8 cellular contexts compared by ENCODE assay signal in the genomic region with DNA sequence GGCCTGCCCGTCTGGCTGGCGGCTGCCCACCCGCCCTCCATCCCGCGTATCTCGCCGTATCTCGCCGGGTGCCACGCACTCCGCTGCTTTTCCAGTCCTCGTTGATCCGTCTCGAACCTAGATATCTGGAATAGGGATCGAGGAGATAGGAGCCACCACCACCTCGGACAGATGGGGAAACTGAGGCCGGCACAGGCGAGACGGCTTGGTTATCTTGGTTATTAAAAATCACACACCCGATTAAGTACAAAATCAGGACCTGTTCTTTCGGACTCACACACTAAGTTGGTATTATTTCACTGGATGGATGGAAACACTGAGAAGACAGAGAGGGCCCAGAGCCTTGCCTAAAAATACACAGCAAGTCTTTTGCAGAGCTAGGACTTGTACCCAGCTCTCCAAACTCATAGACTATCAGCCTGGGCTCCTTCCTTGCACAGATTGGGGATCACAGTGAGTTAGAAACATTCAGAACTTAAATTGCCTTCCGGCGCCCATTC. TPM values are rescaled to one million over a fixed set of nuclear protein-coding genes. Genes with fewer than 3 reads are reported as not detected.
DNase-seq lines count a peak whose midpoint lies in the region; ATAC-seq, FAIRE-seq and TF ChIP-seq lines count a peak whose summit lies in the region.

No MANE protein-coding gene starts in this region.

- no peak overlapping the region for H2BK120ac ChIP-seq in mesenchymal stem cell (ENCODE audit: low read depth, low read length)

- TF ChIP-seq POLR2A in A549 (IDR thresholded peaks at IDR 0.05; ENCODE audit: low read length), result no peak
- TF ChIP-seq POLR2A in body of pancreas (IDR thresholded peaks at IDR 0.05), result no peak
- TF ChIP-seq POLR2A in vagina (IDR thresholded peaks at IDR 0.05), result no peak

- peak overlapping the region; percentile 91 to 96 for H3K27ac ChIP-seq in A549
- H3K27ac ChIP-seq in HEK293 (ENCODE audit: extremely low read depth, low read depth, low read length), result peak overlapping the region; percentile 54; the same call in 1 of the 2 replicates
- peak overlapping the region; percentile 8 to 91 (median 80) for H3K27ac ChIP-seq in body of pancreas
- H3K27ac ChIP-seq in mesenchymal stem cell (ENCODE audit: low read length, poor library complexity, severe bottlenecking), result no peak overlapping the region
- peak overlapping the region; percentile 90 for H3K27ac ChIP-seq in vagina

- H4K8ac ChIP-seq in mesenchymal stem cell (ENCODE audit: low read length), result no peak overlapping the region

- CTCF ChIA-PET in A549 (lab: Yijun Ruan, JAX), result interaction anchor here (0.6 to 16.5 kb wide), 24 partner anchors 10 to 342 kb away, joined by 3 to 594 read pairs (median 9); a partner anchor contains a TSS
- CTCF ChIA-PET in HEK293 (lab: Yijun Ruan, JAX), result interaction anchor here (0.6 to 6.8 kb wide), 16 partner anchors 9 to 325 kb away, joined by 3 to 175 read pairs (median 5); no protein-coding TSS in a partner anchor

- H3K9me3 ChIP-seq in A549, result no peaks in the 10 kb centered on the region
- H3K9me3 ChIP-seq in HEK293 (ENCODE audit: control insufficient read depth, insufficient read depth, low read depth, low read length), result no peaks in the 10 kb centered on the region
- no peaks in the 10 kb centered on the region for H3K9me3 ChIP-seq in body of pancreas
- no peaks in the 10 kb centered on the region for H3K9me3 ChIP-seq in mesenchymal stem cell (ENCODE audit: control insufficient read depth, low read length)
- H3K9me3 ChIP-seq in vagina, result no peaks in the 10 kb centered on the region

- H3K14ac ChIP-seq in mesenchymal stem cell (ENCODE audit: low read length in 2 of 2), result peak overlapping the region in 1 of 2 experiments; percentile 97

- no peak overlapping the region for H2BK5ac ChIP-seq in mesenchymal stem cell (ENCODE audit: low read depth, low read length, poor library complexity, severe bottlenecking)

- H3K4me2 ChIP-seq in A549 (peak overlapping the region; percentile 80), mesenchymal stem cell (ENCODE audit: low read length, poor library complexity, severe bottlenecking) (peak overlapping the region; percentile 84)

- peak in 1 of 2 experiments; percentile 31; a peak in 3 of 6 replicates for ATAC-seq in A549
- ATAC-seq in body of pancreas, result peak; percentile 5
- ATAC-seq in HG03196 (IDR thresholded peaks at IDR 0.05; ENCODE audit: unreplicated experiment), result no peak
- ATAC-seq in GM19328 (IDR thresholded peaks at IDR 0.05; ENCODE audit: unreplicated experiment), result no peak

- H3K4me3 ChIP-seq in A549 (peak overlapping the region; percentile 81), HEK293 (ENCODE audit: low read depth, low read length) (peak overlapping the region; percentile 72), body of pancreas (peak overlapping the region; percentile 45 to 79), mesenchymal stem cell (ENCODE audit: insufficient read depth in 1 of 2, low read depth in 1 of 2, low read length in 2 of 2) (peak overlapping the region; percentile 89 to 95), vagina (peak overlapping the region; percentile 68 to 94)

- peak overlapping the region; percentile 86 to 90 for H3K18ac ChIP-seq in mesenchymal stem cell (ENCODE audit: low read depth in 1 of 2, low read length in 2 of 2)

- no peak for DNase-seq in A549 (ENCODE audit: low read depth in 1 of 2, low spot score in 1 of 2)
- no peak for DNase-seq in body of pancreas
- no peak for DNase-seq in mesenchymal stem cell
- DNase-seq in vagina (ENCODE audit: extremely low spot score in 2 of 2), result no peak
- DNase-seq in NCI-H2171 (lab: John Stamatoyannopoulos, UW), result no peak

- H3K4ac ChIP-seq in mesenchymal stem cell (ENCODE audit: low read depth in 1 of 2, low read length in 2 of 2), result peak overlapping the region; percentile 2 to 71

- POLR2A ChIA-PET in A549 (lab: Yijun Ruan, JAX), result interaction anchor here (0.9 to 4.0 kb wide), 13 partner anchors 14 to 295 kb away, joined by 3 to 61 read pairs (median 4); a partner anchor contains a TSS
- POLR2A ChIA-PET in HEK293 (lab: Yijun Ruan, JAX), result interaction anchor here (0.6 to 2.8 kb wide), 10 partner anchors 9 to 450 kb away, joined by 3 to 14 read pairs (median 4); a partner anchor contains a TSS

- no peak for TF ChIP-seq CTCF in A549 (IDR thresholded peaks at IDR 0.05)
- no peak for TF ChIP-seq CTCF in HEK293 (tag by site-specific recombination; IDR thresholded peaks at IDR 0.05)
- peak in 1 of 7 experiments; percentile 1 for TF ChIP-seq CTCF in body of pancreas (IDR thresholded peaks at IDR 0.05)
- no peak for TF ChIP-seq CTCF in vagina (IDR thresholded peaks at IDR 0.05)

- H3K36me3 ChIP-seq in HEK293 (ENCODE audit: control insufficient read depth in 2 of 2, insufficient read depth in 1 of 2, low read length in 2 of 2), result peaks cover 0 to 2% of the 10 kb centered on the region in 2 experiments; a peak in 1 of 3 replicates
- H3K36me3 ChIP-seq in body of pancreas (replicated peaks in 1 of 2; ENCODE audit: insufficient read depth in 1 of 2, low read depth in 2 of 2), result no peaks in the 10 kb centered on the region
- H3K36me3 ChIP-seq in mesenchymal stem cell (ENCODE audit: control insufficient read depth in 1 of 2, insufficient read depth in 2 of 2, low read depth in 1 of 2, low read length in 2 of 2), result no peaks in the 10 kb centered on the region
- H3K36me3 ChIP-seq in vagina, result no peaks in the 10 kb centered on the region

- intact Hi-C loops in body of pancreas (cut with DNase I) (no loop called here), vagina (cut with DNase I) (no loop called here)

- H3K9ac ChIP-seq in mesenchymal stem cell (ENCODE audit: low read length), result peak overlapping the region; percentile 90

- TF ChIP-seq EP300 in A549 (IDR thresholded peaks at IDR 0.05), result no peak

- peak overlapping the region; percentile 66 for H2AFZ ChIP-seq in mesenchymal stem cell (ENCODE audit: low read depth, low read length)

- no peak overlapping the region for H4K91ac ChIP-seq in mesenchymal stem cell (ENCODE audit: low read length)

- no peak for FAIRE-seq in A549 (lab: Jason Lieb, UNC)

- H2BK12ac ChIP-seq in mesenchymal stem cell (ENCODE audit: low read length in 2 of 2), result peak overlapping the region in 1 of 2 experiments; percentile 67

- H3K4me1 ChIP-seq in A549, result peaks cover 48% of the 10 kb centered on the region
- H3K4me1 ChIP-seq in HEK293 (ENCODE audit: control insufficient read depth, insufficient read depth, low read length), result peaks cover 7% of the 10 kb centered on the region; the same call in 1 of the 2 replicates
- H3K4me1 ChIP-seq in body of pancreas, result peaks cover 18% of the 10 kb centered on the region
- peaks cover 19% of the 10 kb centered on the region for H3K4me1 ChIP-seq in mesenchymal stem cell (ENCODE audit: control insufficient read depth, insufficient read depth, low read depth, low read length)
- H3K4me1 ChIP-seq in vagina, result peaks cover 26% of the 10 kb centered on the region

- no peak for TF ChIP-seq RAD21 in A549 (conservative IDR thresholded peaks at IDR 0.05 in 1 of 2, IDR thresholded peaks at IDR 0.05 in 1 of 2)

- H2BK15ac ChIP-seq in mesenchymal stem cell (ENCODE audit: low read depth, poor library complexity, severe bottlenecking), result peak overlapping the region; percentile 92

- H3K27me3 ChIP-seq in body of pancreas, result no peaks in the 10 kb centered on the region
- H3K27me3 ChIP-seq in mesenchymal stem cell (ENCODE audit: control insufficient read depth in 1 of 2, insufficient read depth in 1 of 2, low read length in 2 of 2), result no peaks in the 10 kb centered on the region
- H3K27me3 ChIP-seq in vagina, result no peaks in the 10 kb centered on the region

- peak overlapping the region in 1 of 2 experiments; percentile 67 for H3K23ac ChIP-seq in mesenchymal stem cell (ENCODE audit: low read length in 2 of 2)

- H2AK5ac ChIP-seq in mesenchymal stem cell (ENCODE audit: low read length, severe bottlenecking), result no peak overlapping the region

- peaks cover 19% of the 10 kb centered on the region for H3K79me1 ChIP-seq in mesenchymal stem cell (replicated peaks; ENCODE audit: low read length, poor library complexity, severe bottlenecking)

- 9% methylated on average over 22 of the region's 23 CpGs for WGBS in A549 (ENCODE audit: missing lambda C conversion rate)
- WGBS in body of pancreas, 2 donors, result 9 to 12% methylated on average over 23 of the region's 23 CpGs
- 10% methylated on average over 21 of the region's 23 CpGs for WGBS in mesenchymal stem cell

RNA-seq across cellular contexts. Expression of a gene that starts 0.7 kb away (rescaled TPM):
- 23.2 and 31.9 TPM in 2 replicates for polyA plus RNA-seq in A549 (2011; rRNA removed)
- 5.2 and 6.7 TPM in 2 replicates for polyA plus RNA-seq in A549 (2012; cell fraction: cytosol; rRNA removed)
- polyA plus RNA-seq in A549 (2012; cell fraction: nucleus; rRNA removed), result 6.1 and 12.5 TPM in 2 replicates
- 28.4 to 33.5 TPM (median 32.2 TPM) in 3 replicates for polyA plus RNA-seq in A549 (2017; fragmentation: RNase III; extraction: RNeasy Plus Mini Kit Qiagen cat#74134 plus additional on column Dnase treatment)
- 49.3 and 53.2 TPM in 2 replicates for polyA minus RNA-seq in A549 (2011; rRNA and poly(A)+ RNA removed)
- total RNA-seq in body of pancreas, result 1 to 10 TPM; 2.3 to 6.5 TPM
- 11.6 TPM for polyA plus RNA-seq in mesenchymal stem cell (2013, experiment 1 of 2)
- polyA plus RNA-seq in mesenchymal stem cell (2013, experiment 2 of 2), result 11.9 TPM
- 13.3 TPM for total RNA-seq in vagina

RNA-seq across cellular contexts. Expression of a gene that starts 16.6 kb away (rescaled TPM):
- polyA plus RNA-seq in A549 (2011; rRNA removed) (0.30 and 0.35 TPM in 2 replicates), A549 (2017; fragmentation: RNase III; extraction: RNeasy Plus Mini Kit Qiagen cat#74134 plus additional on column Dnase treatment) (0.20 to 0.30 TPM (median 0.28 TPM) in 3 replicates)
- polyA plus RNA-seq in A549 (2012; cell fraction: cytosol; rRNA removed), result 0.15 and 0.23 TPM in 2 replicates
- polyA plus RNA-seq in A549 (2012; cell fraction: nucleus; rRNA removed), result 0.47 and 0.60 TPM in 2 replicates
- polyA minus RNA-seq in A549 (2011; rRNA and poly(A)+ RNA removed), result 0.39 and 0.41 TPM in 2 replicates
- total RNA-seq in body of pancreas (not detected), vagina (0.25 TPM)
- 0.01 TPM for polyA plus RNA-seq in mesenchymal stem cell (2013, experiment 1 of 2)
- polyA plus RNA-seq in mesenchymal stem cell (2013, experiment 2 of 2), result 0.03 TPM

RNA-seq across cellular contexts. Expression of a gene that starts 39.2 kb away (rescaled TPM):
- 7.3 and 8.4 TPM in 2 replicates for polyA plus RNA-seq in A549 (2011; rRNA removed)
- polyA plus RNA-seq in A549 (2012; cell fraction: cytosol; rRNA removed), result 3.7 and 4.2 TPM in 2 replicates
- polyA plus RNA-seq in A549 (2012; cell fraction: nucleus; rRNA removed), result 2.9 and 4.2 TPM in 2 replicates
- 4.2 to 4.4 TPM (median 4.3 TPM) in 3 replicates for polyA plus RNA-seq in A549 (2017; fragmentation: RNase III; extraction: RNeasy Plus Mini Kit Qiagen cat#74134 plus additional on column Dnase treatment)
- polyA minus RNA-seq in A549 (2011; rRNA and poly(A)+ RNA removed), result 12.1 and 17.4 TPM in 2 replicates
- total RNA-seq in body of pancreas, result 1 to 10 TPM; 2.1 to 3.0 TPM
- polyA plus RNA-seq in mesenchymal stem cell (2013, experiment 1 of 2), result 6.8 TPM
- polyA plus RNA-seq in mesenchymal stem cell (2013, experiment 2 of 2), result 7.4 TPM
- 4.7 TPM for total RNA-seq in vagina

RNA-seq across cellular contexts. Expression of a gene that starts 39.3 kb away (rescaled TPM):
- 34.1 and 37.2 TPM in 2 replicates for polyA plus RNA-seq in A549 (2011; rRNA removed)
- 21.0 and 25.8 TPM in 2 replicates for polyA plus RNA-seq in A549 (2012; cell fraction: cytosol; rRNA removed)
- polyA plus RNA-seq in A549 (2012; cell fraction: nucleus; rRNA removed), result 58.1 and 65.6 TPM in 2 replicates
- polyA plus RNA-seq in A549 (2017; fragmentation: RNase III; extraction: RNeasy Plus Mini Kit Qiagen cat#74134 plus additional on column Dnase treatment), result 19.6 to 20.5 TPM (median 19.9 TPM) in 3 replicates
- 54.1 and 55.3 TPM in 2 replicates for polyA minus RNA-seq in A549 (2011; rRNA and poly(A)+ RNA removed)
- total RNA-seq in body of pancreas, result 10 to 100 TPM; 22.6 to 43.5 TPM
- polyA plus RNA-seq in mesenchymal stem cell (2013, experiment 1 of 2), result 21.5 TPM
- 20.1 TPM for polyA plus RNA-seq in mesenchymal stem cell (2013, experiment 2 of 2)
- total RNA-seq in vagina, result 38.3 TPM
